Comparison of ENCODE assay signal across 13 cellular contexts in the genomic region with DNA sequence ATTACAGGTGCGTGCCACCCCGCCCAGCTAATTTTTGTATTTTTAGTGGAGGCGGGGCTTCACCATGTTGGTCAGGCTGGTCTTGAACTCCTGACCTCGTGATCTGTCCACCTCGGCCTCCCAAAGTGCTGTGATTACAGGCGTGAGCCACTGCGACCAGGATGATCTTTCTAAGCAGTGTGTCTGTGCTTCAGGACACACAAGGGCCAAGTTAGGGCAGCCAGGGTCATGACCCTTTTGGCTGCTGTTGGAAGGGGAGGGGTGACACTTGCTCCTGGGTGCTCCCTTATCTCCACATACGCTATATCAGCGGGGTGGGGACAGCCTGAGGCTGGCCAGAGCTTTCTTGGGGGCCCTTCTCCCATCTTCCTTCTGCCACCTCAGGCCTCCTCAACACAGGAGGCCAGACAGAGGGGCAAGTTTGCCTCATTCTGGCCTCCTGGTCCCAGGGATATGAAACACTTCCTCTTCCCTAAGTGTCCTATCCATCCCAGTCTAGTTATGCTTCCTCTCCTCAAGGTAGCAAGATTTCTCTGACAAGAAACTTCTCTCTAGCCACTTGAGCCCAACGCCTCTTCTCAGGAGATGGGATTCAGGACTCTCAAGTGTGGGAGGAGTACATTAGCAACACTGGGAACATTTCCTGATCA. TPM values are rescaled to one million over a fixed set of nuclear protein-coding genes. Genes with fewer than 3 reads are reported as not detected.
A peak's percentile ranks its signal among the peaks of the same experiment; 100 is the strongest.
DNase-seq lines count a peak whose midpoint lies in the region; ATAC-seq and TF ChIP-seq lines count a peak whose summit lies in the region.
"Had no signal": no experiment of that assay in that cellular context is flagged by ENCODE, and none has a peak within 500 bp of the region (broad histone marks: within the 10 kb centered on the region; RNA-seq: fewer than 3 reads in every experiment).

No MANE protein-coding gene starts in this region.

- no peak overlapping the region for H3K27ac ChIP-seq in BLaER1
- no peak overlapping the region for H3K27ac ChIP-seq in KMS-11
- H3K27ac ChIP-seq: pancreas had no signal

- H3K27ac Mint-ChIP-seq in brain (peak overlapping the region; percentile 99 to 100 (median 100)), nephron progenitor cell (no peak overlapping the region)
- H3K27ac Mint-ChIP-seq: activated naive CD8-positive, alpha-beta T cell had no signal

- H4K20me1 ChIP-seq in BLaER1 (peaks cover 28% of the 10 kb centered on the region), KMS-11 (ENCODE audit: insufficient read depth) (no peaks in the 10 kb centered on the region)

- H3K36me3 Mint-ChIP-seq in brain (peaks cover 8% of the 10 kb centered on the region), nephron progenitor cell (ENCODE audit: low read depth) (peaks cover 6% of the 10 kb centered on the region)

- peaks cover 23% of the 10 kb centered on the region for H3K79me2 ChIP-seq in KMS-11 (ENCODE audit: insufficient read depth, low read depth)

- peak overlapping the region; percentile 87; the same call in 1 of the 2 replicates for H3K4me3 ChIP-seq in BLaER1
- no peak overlapping the region for H3K4me3 ChIP-seq in KMS-11 (IDR thresholded peaks at IDR 0.05; ENCODE audit: insufficient read depth, low read depth, low read length)

- H3K4me1 ChIP-seq in BLaER1 (peaks cover 39% of the 10 kb centered on the region), KMS-11 (ENCODE audit: low read depth, poor library complexity, severe bottlenecking) (peaks cover 33% of the 10 kb centered on the region)

- H2AFZ ChIP-seq in KMS-11 (ENCODE audit: low read depth): no peak overlapping the region

- no peak for DNase-seq in nephron progenitor cell
- DNase-seq in HK-2 (ENCODE audit: unreplicated experiment): no peak
- DNase-seq in NCI-H345 treated with DMSO at 0.1 percent for 48 hours (lab: John Stamatoyannopoulos, UW; ENCODE audit: unreplicated experiment): no peak
- no peak for DNase-seq in amniotic stem cell (lab: John Stamatoyannopoulos, UW)
- DNase-seq: CD8-positive, alpha-beta T cell; OCI-M1; pancreas had no signal

- no peaks in the 10 kb centered on the region for H3K9me3 ChIP-seq in BLaER1
- H3K9me3 ChIP-seq: pancreas, vagina had no signal

- H3K27me3 ChIP-seq in BLaER1 (no peaks in the 10 kb centered on the region), KMS-11 (ENCODE audit: insufficient read depth, low read depth) (no peaks in the 10 kb centered on the region)
- H3K27me3 ChIP-seq: pancreas, vagina had no signal

- H3K4me2 ChIP-seq in BLaER1 (peak overlapping the region; percentile 97), KMS-11 (peak overlapping the region; percentile 76; the same call in 1 of the 2 replicates)

- H3K9ac ChIP-seq in BLaER1 (no peak overlapping the region; the same call in 1 of the 2 replicates), KMS-11 (no peak overlapping the region)

- H3K9me3 Mint-ChIP-seq in brain (peaks cover 0 to 5% (median 0%) of the 10 kb centered on the region in 5 experiments), nephron progenitor cell (no peaks in the 10 kb centered on the region)
- H3K9me3 Mint-ChIP-seq: CD8-positive, alpha-beta T cell had no signal

- H3K4me1 Mint-ChIP-seq in brain: peaks cover 67% of the 10 kb centered on the region
- H3K4me1 Mint-ChIP-seq in nephron progenitor cell: peaks cover 50% of the 10 kb centered on the region

- H3K36me3 ChIP-seq in BLaER1 (peaks cover 14% of the 10 kb centered on the region; the same call in 1 of the 2 replicates), KMS-11 (ENCODE audit: insufficient read depth) (no peaks in the 10 kb centered on the region)
- H3K36me3 ChIP-seq: pancreas, vagina had no signal

- peaks cover 17% of the 10 kb centered on the region for H3K27me3 Mint-ChIP-seq in brain
- H3K27me3 Mint-ChIP-seq in nephron progenitor cell (ENCODE audit: low read depth, poor library complexity): peaks cover 7% of the 10 kb centered on the region
- H3K27me3 Mint-ChIP-seq: activated naive CD8-positive, alpha-beta T cell had no signal

- TF ChIP-seq CTCF in KMS-11 (conservative IDR thresholded peaks at IDR 0.05; ENCODE audit: low read depth, low read length): no peak
- no peak for TF ChIP-seq CTCF in brain (conservative IDR thresholded peaks at IDR 0.05)
- TF ChIP-seq CTCF in nephron progenitor cell (IDR thresholded peaks at IDR 0.05): no peak

- no peak for ATAC-seq in GM21786 (IDR thresholded peaks at IDR 0.05; ENCODE audit: unreplicated experiment)
- ATAC-seq: CD8-positive, alpha-beta T cell; pancreas had no signal

- H3K4me3 Mint-ChIP-seq in brain: peak overlapping the region; percentile 95 to 100 (median 100)
- peak overlapping the region; percentile 99 for H3K4me3 Mint-ChIP-seq in nephron progenitor cell

RNA-seq across cellular contexts. Expression of gene ZNF79, which starts 1.9 kb away (rescaled TPM):
- polyA plus RNA-seq in brain (ENCODE audit: insufficient read depth, low read depth, low replicate concordance): 6.6 TPM

RNA-seq across cellular contexts. Expression of gene SLC2A8, which starts 25.3 kb away (rescaled TPM):
- polyA plus RNA-seq in brain (ENCODE audit: insufficient read depth, low read depth, low replicate concordance): 23.4 TPM

RNA-seq across cellular contexts. Expression of gene RPL12, which starts 28.9 kb away (rescaled TPM):
- 3,352 TPM for polyA plus RNA-seq in brain (ENCODE audit: insufficient read depth, low read depth, low replicate concordance)

RNA-seq across cellular contexts. Expression of gene LRSAM1, which starts 29.1 kb away (rescaled TPM):
- polyA plus RNA-seq in brain (ENCODE audit: insufficient read depth, low read depth, low replicate concordance): 29.4 TPM
